28 cellular contexts compared by ENCODE assay signal in the genomic region with DNA sequence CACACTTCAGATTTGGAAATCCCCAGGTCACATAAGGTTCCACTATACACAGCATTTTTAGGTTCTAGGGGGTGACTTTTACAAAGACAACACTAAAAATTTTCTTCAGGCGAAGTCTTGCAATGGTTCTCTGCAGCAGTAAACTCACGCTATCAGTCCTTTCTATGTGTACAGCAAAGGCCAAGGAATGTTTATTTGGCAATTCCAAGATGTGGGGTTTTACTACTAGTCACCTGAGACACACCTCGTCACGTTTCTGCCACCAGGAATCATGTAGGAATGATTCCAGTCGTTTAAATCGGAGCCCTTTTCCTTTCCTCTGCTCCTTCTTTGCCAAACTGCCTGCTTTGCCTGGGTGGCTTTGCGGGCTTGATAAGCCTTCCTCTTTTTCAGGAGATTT.
"Had no signal": no experiment of that assay in that cellular context is flagged by ENCODE, and none has a peak within 500 bp of the region (broad histone marks: within the 10 kb centered on the region; RNA-seq: fewer than 3 reads in every experiment).

No MANE protein-coding gene starts in this region.

- ATAC-seq: activated CD4-positive, alpha-beta T cell treated with anti-CD3 and anti-CD28 coated beads for 36 hours; activated CD8-positive, alpha-beta memory T cell treated with anti-CD3 and anti-CD28 coated beads, Interleukin-2, amount 10 ng/mL, durations not matched to agents 7 days and 5 days; activated CD8-positive, alpha-beta T cell treated with anti-CD3 and anti-CD28 coated beads, Interleukin-2, amount 10 ng/mL, durations not matched to agents 7 days and 5 days; activated naive CD8-positive, alpha-beta T cell treated with anti-CD3 and anti-CD28 coated beads, Interleukin-2, amount 50 U/mL, for 24 hours; effector memory CD8-positive, alpha-beta T cell; foreskin keratinocyte; gastrocnemius medialis had no signal

- H3K27ac ChIP-seq: adrenal gland, ascending aorta, breast epithelium, esophagus muscularis mucosa, foreskin keratinocyte, gastrocnemius medialis had no signal

- DNase-seq: activated CD4-positive, alpha-beta memory T cell treated with anti-CD3 and anti-CD28 coated beads for 36 hours; activated CD4-positive, alpha-beta T cell treated with anti-CD3 and anti-CD28 coated beads for 36 hours; activated CD4-positive, alpha-beta T cell treated with anti-CD3 and anti-CD28 coated beads, Interleukin-2, amount 10 ng/mL, durations not matched to agents 24 days and 14 days; activated CD4-positive, CD25-positive, alpha-beta regulatory T cell; activated CD4-positive, CD25-positive, alpha-beta regulatory T cell treated with anti-CD3 and anti-CD28 coated beads, Interleukin-2, amount 50 U/mL, for 72 hours; activated CD8-positive, alpha-beta memory T cell treated with anti-CD3 and anti-CD28 coated beads, Interleukin-2, amount 10 ng/mL, durations not matched to agents 7 days and 5 days; activated CD8-positive, alpha-beta memory T cell treated with anti-CD3 and anti-CD28 coated beads, Interleukin-2, amount 50 U/mL, for 4 hours; activated CD8-positive, alpha-beta T cell treated with anti-CD3 and anti-CD28 coated beads, Interleukin-2, amount 10 ng/mL, durations not matched to agents 7 days and 5 days; activated effector memory CD4-positive, alpha-beta T cell treated with anti-CD3 and anti-CD28 coated beads, Interleukin-2, amount 50 U/mL, for 16 hours; activated naive CD4-positive, alpha-beta T cell treated with anti-CD3 and anti-CD28 coated beads for 36 hours; activated naive CD8-positive, alpha-beta T cell treated with anti-CD3 and anti-CD28 coated beads for 36 hours; activated naive CD8-positive, alpha-beta T cell treated with anti-CD3 and anti-CD28 coated beads, Interleukin-2, amount 50 U/mL, for 24 hours; activated T-cell treated with anti-CD3 and anti-CD28 coated beads, Interleukin-2, amount 50 U/mL, for 1 hour; activated T-cell treated with anti-CD3 and anti-CD28 coated beads, Interleukin-2, amount 50 U/mL, for 48 hours; adrenal gland; cortex of kidney; dermis blood vessel endothelial cell; effector CD4-positive, alpha-beta T cell; effector memory CD8-positive, alpha-beta T cell; erythroblast; foreskin keratinocyte; gastrocnemius medialis; glutamatergic neuron; T-helper 2 cell had no signal

- H3K27me3 ChIP-seq: adrenal gland, ascending aorta, breast epithelium, esophagus muscularis mucosa, gastrocnemius medialis had no signal

- FAIRE-seq: colon had no signal

- H3K9me3 ChIP-seq: adrenal gland, ascending aorta, breast epithelium, esophagus muscularis mucosa, gastrocnemius medialis had no signal

- H3K36me3 ChIP-seq: adrenal gland, ascending aorta, breast epithelium, esophagus muscularis mucosa, gastrocnemius medialis had no signal

- H3K4me3 ChIP-seq: adrenal gland, ascending aorta, breast epithelium, esophagus muscularis mucosa, gastrocnemius medialis had no signal

- H3K4me1 ChIP-seq: adrenal gland, ascending aorta, breast epithelium, esophagus muscularis mucosa, foreskin keratinocyte, gastrocnemius medialis had no signal
